Comparison of ENCODE assay signal across 8 cellular contexts in genomic region chr6:15399651-15400470, GRCh38.
DNase-seq lines count a peak whose midpoint lies in the region; ATAC-seq lines count a peak whose summit lies in the region.

No MANE protein-coding gene starts in this region.

- 6% methylated on average over 9 of the region's 9 CpGs for WGBS in right cardiac atrium

- intact Hi-C loops in right cardiac atrium (cut with DNase I), result no loop called here

- peak overlapping the region; percentile 84 for H3K27ac ChIP-seq in right cardiac atrium (ENCODE audit: low read length)

- no peaks in the 10 kb centered on the region for H3K9me3 ChIP-seq in right cardiac atrium (ENCODE audit: control insufficient read depth, low read length)

- no peaks in the 10 kb centered on the region for H3K27me3 ChIP-seq in right cardiac atrium (ENCODE audit: control insufficient read depth, insufficient read depth)

- DNase-seq in DMS153 (lab: John Stamatoyannopoulos, UW) (peak; percentile 61), NCI-H2029 (lab: John Stamatoyannopoulos, UW) (peak; percentile 93), amygdala (lab: John Stamatoyannopoulos, UW) (peak in 55 of 56 donors; percentile 27 to 89 (median 72)), right cardiac atrium (peak; percentile 76 to 94 (median 90)), renal cortical epithelial cell (ENCODE audit: low read depth) (peak; percentile 62), CD1c-positive myeloid dendritic cell (ENCODE audit: extremely low spot score) (no peak)
- no peak for DNase-seq in activated CD8-positive, alpha-beta memory T cell treated with anti-CD3 and anti-CD28 coated beads for 24 hours

- ATAC-seq in right cardiac atrium (peak; percentile 90 to 92), GM19328 (IDR thresholded peaks at IDR 0.05; ENCODE audit: unreplicated experiment) (no peak)

- peaks cover 19% of the 10 kb centered on the region for H3K4me1 ChIP-seq in right cardiac atrium (ENCODE audit: control insufficient read depth, insufficient read depth, low read length)

- H3K4me3 ChIP-seq in right cardiac atrium (ENCODE audit: low read length), result peak overlapping the region; percentile 66

Comparison
In these comparisons a context has a peak if more than half of its experiments do, and no peak if none do; other contexts are left out.
1. DNase-seq: peak in DMS153 (single experiment), NCI-H2029 (single experiment), amygdala (55 of 56), right cardiac atrium (3 of 3) and renal cortical epithelial cell (single experiment); none in CD1c-positive myeloid dendritic cell (single experiment) and activated CD8-positive, alpha-beta memory T cell treated with anti-CD3 and anti-CD28 coated beads for 24 hours (single experiment).